20 cellular contexts compared by ENCODE assay signal in genomic region chr1:204046346-204046745, GRCh38. TPM values are rescaled to one million over a fixed set of nuclear protein-coding genes. Genes with fewer than 3 reads are reported as not detected.
DNase-seq lines count a peak whose midpoint lies in the region; ATAC-seq and TF ChIP-seq lines count a peak whose summit lies in the region.
"Had no signal": no experiment of that assay in that cellular context is flagged by ENCODE, and none has a peak within 500 bp of the region (broad histone marks: within the 10 kb centered on the region; RNA-seq: fewer than 3 reads in every experiment).

No MANE protein-coding gene starts in this region.

- no peaks in the 10 kb centered on the region for H3K9me3 Mint-ChIP-seq in endodermal cell
- H3K9me3 Mint-ChIP-seq in stimulated activated effector memory CD8-positive, alpha-beta T cell treated with anti-CD3 and anti-CD28 coated beads, Interleukin-12 subunit alpha, Interleukin-12 subunit beta, amount 100 ng/mL, for 72 hours, result no peaks in the 10 kb centered on the region
- H3K9me3 Mint-ChIP-seq: CD8-positive, alpha-beta T cell had no signal

- H3K27me3 ChIP-seq in MG63 (no peaks in the 10 kb centered on the region), endodermal cell (ENCODE audit: control insufficient read depth, insufficient read depth, low read length, poor library complexity, severe bottlenecking) (no peaks in the 10 kb centered on the region)
- H3K27me3 ChIP-seq: BLaER1 treated with 17β-estradiol and CSF1 and Interleukin-3, amounts not matched to agents 10 nM and 100 nM had no signal

- no peak overlapping the region for H3K4me3 ChIP-seq in MG63
- no peak overlapping the region for H3K4me3 ChIP-seq in endodermal cell (ENCODE audit: low read length)
- H3K4me3 ChIP-seq: BLaER1 treated with 17β-estradiol and CSF1 and Interleukin-3, amounts not matched to agents 10 nM and 100 nM; PC-9 had no signal

- no peak overlapping the region for H3K9ac ChIP-seq in endodermal cell (ENCODE audit: extremely low read depth, low read length, poor library complexity, severe bottlenecking)
- H3K9ac ChIP-seq: BLaER1 treated with 17β-estradiol and CSF1 and Interleukin-3, amounts not matched to agents 10 nM and 100 nM; SK-N-SH had no signal

- H3K27ac Mint-ChIP-seq in endodermal cell, result peak overlapping the region; percentile 39
- H3K27ac Mint-ChIP-seq in stimulated activated effector memory CD8-positive, alpha-beta T cell treated with anti-CD3 and anti-CD28 coated beads, Interleukin-12 subunit alpha, Interleukin-12 subunit beta, amount 100 ng/mL, for 72 hours, result peak overlapping the region; percentile 47
- H3K27ac Mint-ChIP-seq: CD8-positive, alpha-beta T cell had no signal

- H3K4me1 Mint-ChIP-seq in endodermal cell, result peaks cover 7% of the 10 kb centered on the region
- peaks cover 6% of the 10 kb centered on the region for H3K4me1 Mint-ChIP-seq in stimulated activated effector memory CD8-positive, alpha-beta T cell treated with anti-CD3 and anti-CD28 coated beads, Interleukin-12 subunit alpha, Interleukin-12 subunit beta, amount 100 ng/mL, for 72 hours

- no peaks in the 10 kb centered on the region for H3K36me3 ChIP-seq in MG63
- no peaks in the 10 kb centered on the region for H3K36me3 ChIP-seq in endodermal cell (ENCODE audit: control insufficient read depth, insufficient read depth, low read length)
- H3K36me3 ChIP-seq: BLaER1 treated with 17β-estradiol and CSF1 and Interleukin-3, amounts not matched to agents 10 nM and 100 nM had no signal

- no peaks in the 10 kb centered on the region for H3K4me1 ChIP-seq in endodermal cell (ENCODE audit: control insufficient read depth, insufficient read depth, low read length)

- no peak for TF ChIP-seq CTCF in endodermal cell (conservative IDR thresholded peaks at IDR 0.05)

- 92 to 95% methylated on average over 5 of the region's 5 CpGs for WGBS in endodermal cell (ENCODE audit: insufficient coverage in 1 of 2, insufficient read length in 1 of 2), 2 experiments

- H3K9me3 ChIP-seq in MG63 (peaks cover 3% of the 10 kb centered on the region), endodermal cell (ENCODE audit: control insufficient read depth, low read length) (no peaks in the 10 kb centered on the region)
- H3K9me3 ChIP-seq: SK-N-SH had no signal

- no peak overlapping the region for H3K27ac ChIP-seq in endodermal cell (ENCODE audit: low read depth, low read length)
- H3K27ac ChIP-seq: BLaER1 treated with 17β-estradiol and CSF1 and Interleukin-3, amounts not matched to agents 10 nM and 100 nM; PC-9; RWPE1 had no signal

- ATAC-seq in stimulated activated effector memory CD8-positive, alpha-beta T cell treated with anti-CD3 and anti-CD28 coated beads, Interleukin-12 subunit alpha, Interleukin-12 subunit beta, amount 100 ng/mL, for 72 hours, result no peak
- no peak for ATAC-seq in GM18505 (IDR thresholded peaks at IDR 0.05; ENCODE audit: unreplicated experiment)
- ATAC-seq in HG03045 (IDR thresholded peaks at IDR 0.05; ENCODE audit: unreplicated experiment), result no peak
- ATAC-seq: CD8-positive, alpha-beta T cell had no signal

- peaks cover 3% of the 10 kb centered on the region for H3K27me3 Mint-ChIP-seq in endodermal cell (ENCODE audit: insufficient read depth)

- no peak for TF ChIP-seq POLR2A in GM18505 (IDR thresholded peaks at IDR 0.05; ENCODE audit: borderline replicate concordance, extremely low read depth, insufficient read depth, insufficient read length)

- no peak overlapping the region for H3K4me3 Mint-ChIP-seq in endodermal cell
- H3K4me3 Mint-ChIP-seq in stimulated activated effector memory CD8-positive, alpha-beta T cell treated with anti-CD3 and anti-CD28 coated beads, Interleukin-12 subunit alpha, Interleukin-12 subunit beta, amount 100 ng/mL, for 72 hours, result no peak overlapping the region
- H3K4me3 Mint-ChIP-seq: CD8-positive, alpha-beta T cell had no signal

- peaks cover 4% of the 10 kb centered on the region for H3K36me3 Mint-ChIP-seq in endodermal cell (ENCODE audit: low read depth)
- H3K36me3 Mint-ChIP-seq in stimulated activated effector memory CD8-positive, alpha-beta T cell treated with anti-CD3 and anti-CD28 coated beads, Interleukin-12 subunit alpha, Interleukin-12 subunit beta, amount 100 ng/mL, for 72 hours, result no peaks in the 10 kb centered on the region
- H3K36me3 Mint-ChIP-seq: CD8-positive, alpha-beta T cell had no signal

- DNase-seq in MG63 (peak; percentile 96), astrocyte of the hippocampus (ENCODE audit: low read depth, low spot score) (peak; percentile 18), endodermal cell (no peak), globus pallidus (ENCODE audit: low spot score) (no peak)
- DNase-seq in stimulated activated effector memory CD8-positive, alpha-beta T cell treated with anti-CD3 and anti-CD28 coated beads, Interleukin-12 subunit alpha, Interleukin-12 subunit beta, amount 100 ng/mL, for 72 hours (ENCODE audit: low spot score in 2 of 2), result no peak
- DNase-seq: ACHN; CD8-positive, alpha-beta T cell; DMS53; Karpas-422; NCI-H1694; NCI-H2081; NCI-H2171 treated with DMSO at 0.1 percent for 48 hours; NCI-H69; PC-9; SIG-M5; SK-N-SH had no signal

RNA-seq across cellular contexts. Expression of gene SOX13, which starts 26.6 kb away (rescaled TPM):
- 0.86 and 2.1 TPM in 2 replicates for total RNA-seq in MG63 (2014; rRNA removed; shearing (Covaris generic); ENCODE audit: low replicate concordance)
- 10 to 100 TPM; 75.3 to 85.3 TPM for total RNA-seq in endodermal cell
- 70.6 TPM for polyA plus RNA-seq in endodermal cell (2013, experiment 1 of 2)
- 61.4 TPM for polyA plus RNA-seq in endodermal cell (2013, experiment 2 of 2)

Comparison
In these comparisons a context has a peak if more than half of its experiments do, and no peak if none do; other contexts are left out.
1. DNase-seq: peak in MG63 (single experiment) and astrocyte of the hippocampus (single experiment); none in endodermal cell (single experiment), stimulated activated effector memory CD8-positive, alpha-beta T cell treated with anti-CD3 and anti-CD28 coated beads, Interleukin-12 subunit alpha, Interleukin-12 subunit beta, amount 100 ng/mL, for 72 hours (0 of 2) and globus pallidus (single experiment).
2. RNA of gene SOX13, which starts 26.6 kb away (total RNA-seq): 75.3 to 85.3 TPM in endodermal cell; 0.86 to 2.1 TPM in MG63; every median in the first group is over 10 times any median in the second.